In genomic region chr16:392450-393027, GRCh38 we compare ENCODE assay signal across 1 cellular context.
TF ChIP-seq lines count a peak whose summit lies in the region.

No MANE protein-coding gene starts in this region.

TF ChIP-seq in IMR-90, 13 proteins besides CTCF, POLR2A, EP300 and RAD21:
- TF ChIP-seq MAZ (IDR thresholded peaks at IDR 0.05; ENCODE audit: borderline replicate concordance, low read depth, low read length) (no peak), MAFK (IDR thresholded peaks at IDR 0.05; ENCODE audit: low read depth, low read length) (no peak), ELK1 (IDR thresholded peaks at IDR 0.05; ENCODE audit: borderline replicate concordance, low read depth, low read length) (no peak), USF2 (IDR thresholded peaks at IDR 0.05; ENCODE audit: low read depth, low read length) (no peak), NFE2L2 (IDR thresholded peaks at IDR 0.05; ENCODE audit: low read depth, low read length) (no peak), SMC3 (IDR thresholded peaks at IDR 0.05; ENCODE audit: low read depth, low read length) (no peak), FOS (IDR thresholded peaks at IDR 0.05; ENCODE audit: low read depth, low read length) (no peak), RCOR1 (IDR thresholded peaks at IDR 0.05; ENCODE audit: insufficient replicate concordance, low read length) (no peak), BHLHE40 (IDR thresholded peaks at IDR 0.05; ENCODE audit: low read depth, low read length) (no peak), CEBPB (IDR thresholded peaks at IDR 0.05; ENCODE audit: low read depth, low read length) (no peak), RFX5 (IDR thresholded peaks at IDR 0.05; ENCODE audit: low read depth, low read length) (no peak), MXI1 (IDR thresholded peaks at IDR 0.05; ENCODE audit: borderline replicate concordance, low read depth, low read length) (no peak), CHD1 (IDR thresholded peaks at IDR 0.05; ENCODE audit: low read depth, low read length) (no peak)
